ENCODE assay signal across 15 cellular contexts in genomic region chr2:44936715-44937687, GRCh38. TPM values are rescaled to one million over a fixed set of nuclear protein-coding genes. Genes with fewer than 3 reads are reported as not detected.
DNase-seq lines count a peak whose midpoint lies in the region; ATAC-seq and TF ChIP-seq lines count a peak whose summit lies in the region.
"Had no signal": no experiment of that assay in that cellular context is flagged by ENCODE, and none has a peak within 500 bp of the region (broad histone marks: within the 10 kb centered on the region; RNA-seq: fewer than 3 reads in every experiment).

No MANE protein-coding gene starts in this region.

- TF ChIP-seq CTCF in activated CD8-positive, alpha-beta T cell treated with anti-CD3 and anti-CD28 coated beads for 36 hours (IDR thresholded peaks at IDR 0.05) = no peak

- POLR2A ChIA-PET in activated CD8-positive, alpha-beta T cell treated with anti-CD3 and anti-CD28 coated beads, Interleukin-2, amount 10 ng/mL, durations not matched to agents 7 days and 5 days (lab: Charles Lee) = interaction anchor here (0.6 kb wide), 1 partner anchor 68 kb away, joined by 3 read pairs; no protein-coding TSS in a partner anchor
- POLR2A ChIA-PET in activated CD8-positive, alpha-beta T cell treated with anti-CD3 and anti-CD28 coated beads for 36 hours (lab: Charles Lee) = no interaction called here

- H3K4me3 Mint-ChIP-seq in activated CD8-positive, alpha-beta T cell treated with anti-CD3 and anti-CD28 coated beads, Interleukin-2, amount 10 ng/mL, durations not matched to agents 7 days and 5 days = peak overlapping the region; percentile 45
- H3K4me3 Mint-ChIP-seq in activated CD8-positive, alpha-beta T cell treated with anti-CD3 and anti-CD28 coated beads for 36 hours = no peak overlapping the region
- H3K4me3 Mint-ChIP-seq in stimulated activated effector memory CD8-positive, alpha-beta T cell treated with anti-CD3 and anti-CD28 coated beads, Interleukin-12 subunit alpha, Interleukin-12 subunit beta, amount 100 ng/mL, for 72 hours = peak overlapping the region; percentile 23
- H3K4me3 Mint-ChIP-seq: activated naive CD4-positive, alpha-beta T cell treated with anti-CD3 and anti-CD28 coated beads, Interleukin-2, amount 10 ng/mL, durations not matched to agents 7 days and 5 days had no signal

- peak overlapping the region; percentile 62 for H3K4me3 ChIP-seq in SJCRH30
- H3K4me3 ChIP-seq in iPS-11a (ENCODE audit: low read depth, low read length) = peak overlapping the region; percentile 10
- H3K4me3 ChIP-seq: colonic mucosa, uterus had no signal

- H3K27me3 Mint-ChIP-seq in activated CD8-positive, alpha-beta T cell treated with anti-CD3 and anti-CD28 coated beads, Interleukin-2, amount 10 ng/mL, durations not matched to agents 7 days and 5 days (ENCODE audit: low read depth) = peaks cover 81% of the 10 kb centered on the region
- H3K27me3 Mint-ChIP-seq in activated CD8-positive, alpha-beta T cell treated with anti-CD3 and anti-CD28 coated beads for 36 hours = peaks cover 80% of the 10 kb centered on the region

- no peaks in the 10 kb centered on the region; the same call in 1 of the 2 replicates for H3K4me1 ChIP-seq in SJCRH30

- no peaks in the 10 kb centered on the region for H3K9me3 Mint-ChIP-seq in activated CD8-positive, alpha-beta T cell treated with anti-CD3 and anti-CD28 coated beads, Interleukin-2, amount 10 ng/mL, durations not matched to agents 7 days and 5 days (ENCODE audit: insufficient read depth)
- H3K9me3 Mint-ChIP-seq in activated CD8-positive, alpha-beta T cell treated with anti-CD3 and anti-CD28 coated beads for 36 hours = no peaks in the 10 kb centered on the region
- H3K9me3 Mint-ChIP-seq in stimulated activated effector memory CD8-positive, alpha-beta T cell treated with anti-CD3 and anti-CD28 coated beads, Interleukin-12 subunit alpha, Interleukin-12 subunit beta, amount 100 ng/mL, for 72 hours = no peaks in the 10 kb centered on the region
- H3K9me3 Mint-ChIP-seq: activated naive CD4-positive, alpha-beta T cell treated with anti-CD3 and anti-CD28 coated beads, Interleukin-2, amount 10 ng/mL, durations not matched to agents 7 days and 5 days had no signal

- no peak for DNase-seq in activated CD8-positive, alpha-beta T cell treated with anti-CD3 and anti-CD28 coated beads, Interleukin-2, amount 10 ng/mL, durations not matched to agents 7 days and 5 days
- no peak for DNase-seq in activated CD8-positive, alpha-beta T cell treated with anti-CD3 and anti-CD28 coated beads for 36 hours
- DNase-seq in SJCRH30 = no peak
- DNase-seq in stimulated activated effector memory CD8-positive, alpha-beta T cell treated with anti-CD3 and anti-CD28 coated beads, Interleukin-12 subunit alpha, Interleukin-12 subunit beta, amount 100 ng/mL, for 72 hours (ENCODE audit: low spot score in 2 of 2) = no peak
- no peak for DNase-seq in HCEC 1CT
- DNase-seq in SHP77 treated with DMSO at 0.1 percent for 48 hours (lab: John Stamatoyannopoulos, UW) = no peak
- DNase-seq in MV-4-11 (lab: John Stamatoyannopoulos, UW) = no peak
- DNase-seq: activated naive CD4-positive, alpha-beta T cell treated with anti-CD3 and anti-CD28 coated beads, Interleukin-2, amount 10 ng/mL, durations not matched to agents 7 days and 5 days; colonic mucosa; DND-41; KG1; kidney; uterus had no signal

- H3K4me1 Mint-ChIP-seq in activated CD8-positive, alpha-beta T cell treated with anti-CD3 and anti-CD28 coated beads, Interleukin-2, amount 10 ng/mL, durations not matched to agents 7 days and 5 days (ENCODE audit: low read depth) = peaks cover 16% of the 10 kb centered on the region
- H3K4me1 Mint-ChIP-seq in activated CD8-positive, alpha-beta T cell treated with anti-CD3 and anti-CD28 coated beads for 36 hours (ENCODE audit: low read depth) = peaks cover 32% of the 10 kb centered on the region
- peaks cover 29% of the 10 kb centered on the region for H3K4me1 Mint-ChIP-seq in stimulated activated effector memory CD8-positive, alpha-beta T cell treated with anti-CD3 and anti-CD28 coated beads, Interleukin-12 subunit alpha, Interleukin-12 subunit beta, amount 100 ng/mL, for 72 hours

- intact Hi-C loops in activated CD8-positive, alpha-beta T cell treated with anti-CD3 and anti-CD28 coated beads for 36 hours (cut with micrococcal nuclease) = no loop called here

- peaks cover 7% of the 10 kb centered on the region for H3K36me3 Mint-ChIP-seq in activated CD8-positive, alpha-beta T cell treated with anti-CD3 and anti-CD28 coated beads, Interleukin-2, amount 10 ng/mL, durations not matched to agents 7 days and 5 days (ENCODE audit: low read depth)
- no peaks in the 10 kb centered on the region for H3K36me3 Mint-ChIP-seq in activated CD8-positive, alpha-beta T cell treated with anti-CD3 and anti-CD28 coated beads for 36 hours (ENCODE audit: low read depth)
- H3K36me3 Mint-ChIP-seq in stimulated activated effector memory CD8-positive, alpha-beta T cell treated with anti-CD3 and anti-CD28 coated beads, Interleukin-12 subunit alpha, Interleukin-12 subunit beta, amount 100 ng/mL, for 72 hours = no peaks in the 10 kb centered on the region
- H3K36me3 Mint-ChIP-seq: activated naive CD4-positive, alpha-beta T cell treated with anti-CD3 and anti-CD28 coated beads, Interleukin-2, amount 10 ng/mL, durations not matched to agents 7 days and 5 days had no signal

- CTCF ChIA-PET in activated CD8-positive, alpha-beta T cell treated with anti-CD3 and anti-CD28 coated beads, Interleukin-2, amount 10 ng/mL, durations not matched to agents 7 days and 5 days (lab: Charles Lee) = interaction anchor here (1.1 kb wide), 1 partner anchor 457 kb away, joined by 3 read pairs; no protein-coding TSS in a partner anchor
- CTCF ChIA-PET in activated CD8-positive, alpha-beta T cell treated with anti-CD3 and anti-CD28 coated beads for 36 hours (lab: Charles Lee) = interaction anchor here (1.3 to 2.3 kb wide), 3 partner anchors 13 to 457 kb away, joined by 3 to 9 read pairs (median 8); no protein-coding TSS in a partner anchor

- no peak for ATAC-seq in activated CD8-positive, alpha-beta T cell treated with anti-CD3 and anti-CD28 coated beads, Interleukin-2, amount 10 ng/mL, durations not matched to agents 7 days and 5 days
- no peak for ATAC-seq in activated CD8-positive, alpha-beta T cell treated with anti-CD3 and anti-CD28 coated beads for 36 hours
- no peak for ATAC-seq in stimulated activated effector memory CD8-positive, alpha-beta T cell treated with anti-CD3 and anti-CD28 coated beads, Interleukin-12 subunit alpha, Interleukin-12 subunit beta, amount 100 ng/mL, for 72 hours

- no peaks in the 10 kb centered on the region for H3K9me3 ChIP-seq in SJCRH30 (replicated peaks)
- H3K9me3 ChIP-seq: colonic mucosa, uterus had no signal

- H3K36me3 ChIP-seq in SJCRH30 = no peaks in the 10 kb centered on the region
- H3K36me3 ChIP-seq: colonic mucosa, uterus had no signal

- H3K27ac ChIP-seq in SJCRH30 = peak overlapping the region; percentile 7; the same call in 1 of the 2 replicates
- H3K27ac ChIP-seq: colonic mucosa, uterus had no signal

- no peak overlapping the region for H3K27ac Mint-ChIP-seq in activated CD8-positive, alpha-beta T cell treated with anti-CD3 and anti-CD28 coated beads, Interleukin-2, amount 10 ng/mL, durations not matched to agents 7 days and 5 days
- H3K27ac Mint-ChIP-seq in activated CD8-positive, alpha-beta T cell treated with anti-CD3 and anti-CD28 coated beads for 36 hours = no peak overlapping the region
- no peak overlapping the region for H3K27ac Mint-ChIP-seq in stimulated activated effector memory CD8-positive, alpha-beta T cell treated with anti-CD3 and anti-CD28 coated beads, Interleukin-12 subunit alpha, Interleukin-12 subunit beta, amount 100 ng/mL, for 72 hours
- H3K27ac Mint-ChIP-seq: activated naive CD4-positive, alpha-beta T cell treated with anti-CD3 and anti-CD28 coated beads, Interleukin-2, amount 10 ng/mL, durations not matched to agents 7 days and 5 days had no signal

- no peaks in the 10 kb centered on the region for H3K27me3 ChIP-seq in SJCRH30

RNA-seq across cellular contexts. Expression of gene SIX3, which starts 4.5 kb away (rescaled TPM):
- under 1 TPM in 1 of 2 experiments, not detected in 1; 0.10 TPM for total RNA-seq in activated CD8-positive, alpha-beta T cell treated with anti-CD3 and anti-CD28 coated beads, Interleukin-2, amount 10 ng/mL, durations not matched to agents 7 days and 5 days
- not detected for total RNA-seq in activated CD8-positive, alpha-beta T cell treated with anti-CD3 and anti-CD28 coated beads for 36 hours
- 1.8 and 2.0 TPM in 2 replicates for total RNA-seq in SJCRH30 (2014; rRNA removed; shearing (Covaris generic))
- total RNA-seq: colonic mucosa, myocyte, uterus had no signal
